Comparison of ENCODE assay signal across 1 cellular context in the genomic region with DNA sequence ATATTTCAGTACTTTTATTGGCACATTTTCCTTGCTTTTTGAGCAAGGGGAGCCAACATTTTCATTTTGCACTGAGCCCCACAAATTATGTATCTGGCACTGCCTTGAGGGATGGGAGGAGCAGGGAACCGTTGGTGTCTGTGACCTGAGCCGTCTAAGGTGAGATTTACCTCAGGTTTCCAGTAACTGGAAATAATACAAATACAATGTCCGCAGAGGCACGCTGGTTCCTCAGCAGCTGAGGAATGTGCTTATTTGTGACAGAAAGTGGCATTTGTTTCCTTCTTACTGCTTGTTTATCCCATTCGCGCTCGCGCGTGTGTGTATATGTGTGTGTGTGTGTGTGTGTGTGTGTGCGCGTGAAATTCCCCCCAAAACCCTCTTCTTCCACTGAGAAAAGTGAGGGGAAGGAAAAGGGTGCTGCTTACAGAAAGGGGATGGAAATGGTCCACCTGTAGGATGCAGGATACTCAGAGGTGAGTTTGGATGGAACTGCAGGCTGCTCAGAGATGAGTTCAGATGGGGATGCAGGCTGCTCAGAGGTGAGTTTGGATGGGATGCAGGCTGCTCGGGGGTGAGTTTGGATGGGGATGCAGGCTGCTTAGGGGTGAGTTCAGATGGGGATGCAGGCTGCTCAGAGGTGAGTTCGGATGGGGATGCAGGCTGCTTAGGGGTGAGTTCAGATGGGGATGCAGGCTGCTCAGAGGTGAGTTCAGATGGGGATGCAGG.
A peak's percentile ranks its signal among the peaks of the same experiment; 100 is the strongest.
TF ChIP-seq lines count a peak whose summit lies in the region.

No MANE protein-coding gene starts in this region.

TF ChIP-seq in K562, 482 proteins besides CTCF, POLR2A, EP300 and RAD21:
- TF ChIP-seq, protein P1, sequence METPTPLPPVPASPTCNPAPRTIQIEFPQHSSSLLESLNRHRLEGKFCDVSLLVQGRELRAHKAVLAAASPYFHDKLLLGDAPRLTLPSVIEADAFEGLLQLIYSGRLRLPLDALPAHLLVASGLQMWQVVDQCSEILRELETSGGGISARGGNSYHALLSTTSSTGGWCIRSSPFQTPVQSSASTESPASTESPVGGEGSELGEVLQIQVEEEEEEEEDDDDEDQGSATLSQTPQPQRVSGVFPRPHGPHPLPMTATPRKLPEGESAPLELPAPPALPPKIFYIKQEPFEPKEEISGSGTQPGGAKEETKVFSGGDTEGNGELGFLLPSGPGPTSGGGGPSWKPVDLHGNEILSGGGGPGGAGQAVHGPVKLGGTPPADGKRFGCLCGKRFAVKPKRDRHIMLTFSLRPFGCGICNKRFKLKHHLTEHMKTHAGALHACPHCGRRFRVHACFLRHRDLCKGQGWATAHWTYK (CRISPR knock-in tag; IDR thresholded peaks at IDR 0.05): no peak
- no peak for TF ChIP-seq LARP7 (IDR thresholded peaks at IDR 0.05)
- TF ChIP-seq CTBP1 (IDR thresholded peaks at IDR 0.05; ENCODE audit: borderline replicate concordance): peak; percentile 42; the same call in 1 of the 2 replicates
- TF ChIP-seq RBM17 (IDR thresholded peaks at IDR 0.05; ENCODE audit: borderline replicate concordance, low read depth, low read length): no peak
- no peak for TF ChIP-seq HNRNPK (IDR thresholded peaks at IDR 0.05; ENCODE audit: low read depth, low read length, poor library complexity, severe bottlenecking)
TF ChIP-seq in K562: peak in this region for 1.
